10 cellular contexts compared by ENCODE assay signal in genomic region chr3:143918848-143919247, GRCh38. TPM values are rescaled to one million over a fixed set of nuclear protein-coding genes. Genes with fewer than 3 reads are reported as not detected.
DNase-seq lines count a peak whose midpoint lies in the region; ATAC-seq, FAIRE-seq and TF ChIP-seq lines count a peak whose summit lies in the region.
"Had no signal": no experiment of that assay in that cellular context is flagged by ENCODE, and none has a peak within 500 bp of the region (broad histone marks: within the 10 kb centered on the region; RNA-seq: fewer than 3 reads in every experiment).

No MANE protein-coding gene starts in this region.

- H3K27me3 Mint-ChIP-seq in CD4-positive, CD25-positive, alpha-beta regulatory T cell = peaks cover 21% of the 10 kb centered on the region

- POLR2A ChIA-PET in H1 (lab: Charles Lee; ENCODE audit: partially characterized antibody) = no interaction called here

- no peaks in the 10 kb centered on the region for H3K23me2 ChIP-seq in H1 (ENCODE audit: low read depth, low read length)

- no peak overlapping the region for H3K56ac ChIP-seq in H1 (replicated peaks; ENCODE audit: insufficient read length, low read depth, low read length)

- H3K23ac ChIP-seq in H1 (ENCODE audit: insufficient read length) = no peak overlapping the region

- no peaks in the 10 kb centered on the region for H3K36me3 ChIP-seq in CD4-positive, CD25-positive, alpha-beta regulatory T cell (ENCODE audit: control insufficient read depth, insufficient read depth, low read length)
- no peaks in the 10 kb centered on the region for H3K36me3 ChIP-seq in H1 (ENCODE audit: control insufficient read depth in 2 of 4, insufficient read depth in 4 of 4, low read length in 3 of 4)
- H3K36me3 ChIP-seq: BLaER1 had no signal

- H3K4ac ChIP-seq in H1 (replicated peaks; ENCODE audit: insufficient read length, low read depth, low read length) = no peak overlapping the region

- H3K27ac ChIP-seq in CD4-positive, CD25-positive, alpha-beta regulatory T cell (ENCODE audit: insufficient read depth, low read length, poor library complexity, severe bottlenecking) = no peak overlapping the region
- H3K27ac ChIP-seq in H1 (ENCODE audit: low read depth, low read length) = no peak overlapping the region
- H3K27ac ChIP-seq: BLaER1, GM23248 had no signal

- CTCF ChIA-PET in H1 (lab: Charles Lee; ENCODE audit: partially characterized antibody) = no interaction called here

- peaks cover 9% of the 10 kb centered on the region for H3K4me1 ChIP-seq in CD4-positive, CD25-positive, alpha-beta regulatory T cell (ENCODE audit: control insufficient read depth, insufficient read depth, low read length, poor library complexity, severe bottlenecking)
- H3K4me1 ChIP-seq in H1 (replicated peaks in 1 of 4; ENCODE audit: control insufficient read depth in 3 of 4, insufficient read depth in 4 of 4, low read length in 3 of 4) = peaks cover 0 to 4% (median 3%) of the 10 kb centered on the region in 4 experiments; a peak in 2 of 7 replicates
- H3K4me1 ChIP-seq: BLaER1 had no signal

- H3K27ac Mint-ChIP-seq in CD4-positive, CD25-positive, alpha-beta regulatory T cell = peak overlapping the region in 2 of 3 donors; percentile 29 to 49
- H3K27ac Mint-ChIP-seq in stimulated activated effector memory CD8-positive, alpha-beta T cell treated with anti-CD3 and anti-CD28 coated beads, Interleukin-12 subunit alpha, Interleukin-12 subunit beta, amount 100 ng/mL, for 72 hours = no peak overlapping the region

- no peak overlapping the region for H2BK12ac ChIP-seq in H1 (ENCODE audit: low read depth, low read length)

- TF ChIP-seq POLR2A in H1 (IDR thresholded peaks at IDR 0.05; ENCODE audit: control extremely low read depth in 1 of 2, low read depth in 2 of 2, low read length in 2 of 2) = no peak

- no peak for TF ChIP-seq EP300 in H1 (IDR thresholded peaks at IDR 0.05; ENCODE audit: borderline replicate concordance in 1 of 2, low read depth in 2 of 2, low read length in 2 of 2)

- no peak for DNase-seq in CD4-positive, CD25-positive, alpha-beta regulatory T cell
- DNase-seq in H1 (ENCODE audit: low read depth in 1 of 2, low spot score in 2 of 2) (no peak), sciatic nerve (ENCODE audit: low spot score) (no peak), NCI-H2029 treated with DMSO at 0.1 percent for 48 hours (lab: John Stamatoyannopoulos, UW) (no peak), GM20000 (ENCODE audit: low spot score) (no peak)
- no peak for DNase-seq in stimulated activated effector memory CD8-positive, alpha-beta T cell treated with anti-CD3 and anti-CD28 coated beads, Interleukin-12 subunit alpha, Interleukin-12 subunit beta, amount 100 ng/mL, for 72 hours (ENCODE audit: low spot score in 2 of 2)
- DNase-seq: GM23248, H9 had no signal

- peak overlapping the region; percentile 85; the same call in 1 of the 2 replicates for H2AFZ ChIP-seq in H1 (ENCODE audit: low read length)
- H2AFZ ChIP-seq: GM23248 had no signal

- peaks cover 0 to 3% (median 0%) of the 10 kb centered on the region in 7 donors for H3K9me3 Mint-ChIP-seq in CD4-positive, CD25-positive, alpha-beta regulatory T cell
- H3K9me3 Mint-ChIP-seq in stimulated activated effector memory CD8-positive, alpha-beta T cell treated with anti-CD3 and anti-CD28 coated beads, Interleukin-12 subunit alpha, Interleukin-12 subunit beta, amount 100 ng/mL, for 72 hours = no peaks in the 10 kb centered on the region
- H3K9me3 Mint-ChIP-seq: H9 had no signal

- no peak for TF ChIP-seq RAD21 in H1 (IDR thresholded peaks at IDR 0.05 in 1 of 2, conservative IDR thresholded peaks at IDR 0.05 in 1 of 2; ENCODE audit: low read depth in 2 of 2, low read length in 2 of 2)

- ATAC-seq in CD4-positive, CD25-positive, alpha-beta regulatory T cell (ENCODE audit: low read depth in 2 of 2) = no peak
- ATAC-seq in HG02610 (IDR thresholded peaks at IDR 0.05; ENCODE audit: unreplicated experiment) (peak; percentile 46), sciatic nerve (no peak)
- peak; percentile 31 for ATAC-seq in stimulated activated effector memory CD8-positive, alpha-beta T cell treated with anti-CD3 and anti-CD28 coated beads, Interleukin-12 subunit alpha, Interleukin-12 subunit beta, amount 100 ng/mL, for 72 hours

- 92% methylated on average over 1 of the region's 1 CpG; no CpG with 5 or more reads in 1 of the 2 experiments for WGBS in H1 (ENCODE audit: extremely low coverage in 1 of 2, insufficient coverage in 1 of 2, insufficient read length in 1 of 2, insufficient replicate concordance in 2 of 2, low coverage in 1 of 2, low lambda C conversion rate in 2 of 2, missing lambda C conversion rate in 1 of 2), 2 experiments

- H3K9me3 ChIP-seq in CD4-positive, CD25-positive, alpha-beta regulatory T cell (ENCODE audit: control insufficient read depth in 2 of 2, low read length in 2 of 2) = no peaks in the 10 kb centered on the region
- H3K9me3 ChIP-seq in H1 (ENCODE audit: insufficient read depth in 2 of 2, low read depth in 1 of 2, low read length in 1 of 2) = no peaks in the 10 kb centered on the region
- H3K9me3 ChIP-seq: BLaER1 had no signal

- TF ChIP-seq CTCF in H1 (IDR thresholded peaks at IDR 0.05; ENCODE audit: control extremely low read depth in 1 of 3, insufficient read depth in 1 of 3, low read depth in 1 of 3, low read length in 3 of 3) = no peak
- no peak for TF ChIP-seq CTCF in GM20000 (IDR thresholded peaks at IDR 0.05; ENCODE audit: extremely low read depth, missing control alignments)

- no peak overlapping the region for H3K9ac ChIP-seq in H1 (replicated peaks in 1 of 4; ENCODE audit: extremely low read depth in 1 of 4, low read depth in 3 of 4, low read length in 3 of 4)
- H3K9ac ChIP-seq: BLaER1, GM23248 had no signal

- H4K5ac ChIP-seq in H1 (ENCODE audit: insufficient read length, low read depth, low read length) = no peak overlapping the region

- no peak overlapping the region for H3K4me3 ChIP-seq in CD4-positive, CD25-positive, alpha-beta regulatory T cell (ENCODE audit: low read depth, low read length)
- H3K4me3 ChIP-seq in H1 (ENCODE audit: extremely low read depth in 1 of 4, insufficient read depth in 2 of 4, low read depth in 3 of 4, low read length in 4 of 4) = no peak overlapping the region
- H3K4me3 ChIP-seq: BLaER1, GM23248 had no signal

- H3K27me3 ChIP-seq in CD4-positive, CD25-positive, alpha-beta regulatory T cell (ENCODE audit: control insufficient read depth, insufficient read depth, low read length) = peaks cover 1% of the 10 kb centered on the region
- no peaks in the 10 kb centered on the region for H3K27me3 ChIP-seq in H1 (replicated peaks in 1 of 4; ENCODE audit: control insufficient read depth in 3 of 4, extremely low read depth in 1 of 4, insufficient read depth in 3 of 4, low read length in 3 of 4)
- H3K27me3 ChIP-seq: BLaER1 had no signal

- intact Hi-C loops in sciatic nerve (cut with DNase I) = no loop called here

- FAIRE-seq in H1 (lab: Jason Lieb, UNC) = no peak

- H3K18ac ChIP-seq in H1 (ENCODE audit: extremely low read depth, low read length) = no peak overlapping the region

- H3K4me2 ChIP-seq in H1 (ENCODE audit: insufficient read depth in 1 of 2, low read depth in 2 of 2, low read length in 2 of 2) = no peak overlapping the region
- H3K4me2 ChIP-seq: BLaER1 had no signal

- H2BK120ac ChIP-seq in H1 (replicated peaks; ENCODE audit: low read depth, low read length) = no peak overlapping the region

- H4K20me1 ChIP-seq in H1 (replicated peaks in 1 of 2; ENCODE audit: control insufficient read depth in 1 of 2, insufficient read depth in 2 of 2, low read length in 2 of 2) = no peaks in the 10 kb centered on the region
- H4K20me1 ChIP-seq: BLaER1 had no signal

- H4K8ac ChIP-seq in H1 (ENCODE audit: extremely low read depth, insufficient read depth, low read length) = no peak overlapping the region

- no peaks in the 10 kb centered on the region for H3K79me1 ChIP-seq in H1 (ENCODE audit: low read depth, low read length)

- no peaks in the 10 kb centered on the region for H3K79me2 ChIP-seq in H1 (ENCODE audit: control insufficient read depth in 1 of 2, insufficient read depth in 2 of 2, low read length in 2 of 2)

- no peaks in the 10 kb centered on the region for H3K36me3 Mint-ChIP-seq in CD4-positive, CD25-positive, alpha-beta regulatory T cell
- no peaks in the 10 kb centered on the region for H3K36me3 Mint-ChIP-seq in stimulated activated effector memory CD8-positive, alpha-beta T cell treated with anti-CD3 and anti-CD28 coated beads, Interleukin-12 subunit alpha, Interleukin-12 subunit beta, amount 100 ng/mL, for 72 hours

- no peak overlapping the region for H2BK15ac ChIP-seq in H1 (ENCODE audit: low read length)

- H2BK5ac ChIP-seq in H1 (ENCODE audit: low read depth, low read length) = no peak overlapping the region

- H3K14ac ChIP-seq in H1 (ENCODE audit: insufficient read length) = no peak overlapping the region

- no peak overlapping the region for H2AK5ac ChIP-seq in H1 (ENCODE audit: low read depth, low read length)

- no peak overlapping the region for H2BK20ac ChIP-seq in H1 (ENCODE audit: low read length)

- no peak overlapping the region for H3K4me3 Mint-ChIP-seq in CD4-positive, CD25-positive, alpha-beta regulatory T cell
- no peak overlapping the region for H3K4me3 Mint-ChIP-seq in stimulated activated effector memory CD8-positive, alpha-beta T cell treated with anti-CD3 and anti-CD28 coated beads, Interleukin-12 subunit alpha, Interleukin-12 subunit beta, amount 100 ng/mL, for 72 hours
- H3K4me3 Mint-ChIP-seq: H9 had no signal

- H4K91ac ChIP-seq in H1 (replicated peaks; ENCODE audit: insufficient read length, low read length) = no peak overlapping the region

- H3K4me1 Mint-ChIP-seq in CD4-positive, CD25-positive, alpha-beta regulatory T cell = peaks cover 5 to 34% (median 8%) of the 10 kb centered on the region in 4 donors
- H3K4me1 Mint-ChIP-seq in stimulated activated effector memory CD8-positive, alpha-beta T cell treated with anti-CD3 and anti-CD28 coated beads, Interleukin-12 subunit alpha, Interleukin-12 subunit beta, amount 100 ng/mL, for 72 hours = no peaks in the 10 kb centered on the region

TF ChIP-seq in H1, 55 proteins besides CTCF, POLR2A, EP300 and RAD21 (continues in another document):
- TF ChIP-seq CBX8 (IDR thresholded peaks at IDR 0.05; ENCODE audit: borderline replicate concordance, low read depth, low read length) (no peak), EGR1 (IDR thresholded peaks at IDR 0.05; ENCODE audit: borderline replicate concordance, low read depth, low read length) (no peak), TAF1 (IDR thresholded peaks at IDR 0.05; ENCODE audit: low read depth, low read length) (no peak)

RNA-seq across cellular contexts. Expression of gene DIPK2A, which starts 52.8 kb away (rescaled TPM):
- 17.8 TPM for total RNA-seq in CD4-positive, CD25-positive, alpha-beta regulatory T cell
- 10 to 100 TPM in 2 of 4 donors, 1 to 10 TPM in 2; 8.5 to 13.0 (median 9.9) TPM for polyA plus RNA-seq in CD4-positive, CD25-positive, alpha-beta regulatory T cell
- 28.7 and 28.9 TPM in 2 replicates for total RNA-seq in H1 (2021; fragmentation: NEBNext Ultra II Directional; extraction: Animal tissue kit (Norgen Biotek cat#: 25700))
- 18.4 and 27.0 TPM in 2 replicates for polyA plus RNA-seq in H1 (2011; rRNA removed)
- polyA plus RNA-seq in H1 (2011; cell fraction: cytosol; rRNA removed) = 14.5 TPM
- 40.1 TPM for polyA plus RNA-seq in H1 (2011; cell fraction: nucleus; rRNA removed)
- 15.8 to 22.8 TPM (median 19.9 TPM) in 4 replicates for polyA plus RNA-seq in H1 (2012, experiment 1 of 2)
- 3.1 TPM for polyA plus RNA-seq in H1 (2012, experiment 2 of 2)
- polyA plus RNA-seq in H1 (2013, experiment 1 of 2) = 23.1 TPM
- 26.1 TPM for polyA plus RNA-seq in H1 (2013, experiment 2 of 2)
- polyA minus RNA-seq in H1 (2011; rRNA and poly(A)+ RNA removed) = 22.4 and 27.6 TPM in 2 replicates
- polyA minus RNA-seq in H1 (2011; cell fraction: cytosol; rRNA and poly(A)+ RNA removed) = 69.5 TPM
- 96.8 TPM for polyA minus RNA-seq in H1 (2011; cell fraction: nucleus; rRNA and poly(A)+ RNA removed)
- 20.5 TPM for total RNA-seq in sciatic nerve

Comparison
In these comparisons a context has a peak if more than half of its experiments do, and no peak if none do; other contexts are left out.
1. ATAC-seq: peak in HG02610 (single experiment) and stimulated activated effector memory CD8-positive, alpha-beta T cell treated with anti-CD3 and anti-CD28 coated beads, Interleukin-12 subunit alpha, Interleukin-12 subunit beta, amount 100 ng/mL, for 72 hours (single experiment); none in CD4-positive, CD25-positive, alpha-beta regulatory T cell (0 of 2) and sciatic nerve (single experiment).